ENCODE assay signal across 1 cellular context in genomic region chr19:49645995-49646394, GRCh38.
TF ChIP-seq lines count a peak whose summit lies in the region.

No MANE protein-coding gene starts in this region.

TF ChIP-seq in H1, 55 proteins besides CTCF, POLR2A, EP300 and RAD21:
- TF ChIP-seq CBX8 (IDR thresholded peaks at IDR 0.05; ENCODE audit: borderline replicate concordance, low read depth, low read length) (no peak), JUND (IDR thresholded peaks at IDR 0.05; ENCODE audit: low read length) (no peak), TBP (IDR thresholded peaks at IDR 0.05; ENCODE audit: low read depth, low read length) (no peak), JUN (IDR thresholded peaks at IDR 0.05; ENCODE audit: low read depth, low read length) (no peak), CHD2 (IDR thresholded peaks at IDR 0.05; ENCODE audit: low read length) (no peak), CREB1 (IDR thresholded peaks at IDR 0.05) (no peak), TAF1 (IDR thresholded peaks at IDR 0.05; ENCODE audit: low read depth, low read length) (no peak), TAF7 (optimal IDR thresholded peaks at IDR 0.05; ENCODE audit: borderline replicate concordance, low read depth, low read length) (no peak), USF2 (IDR thresholded peaks at IDR 0.05; ENCODE audit: low read length) (no peak), KDM5A (IDR thresholded peaks at IDR 0.05; ENCODE audit: low read length) (no peak), KDM4A (IDR thresholded peaks at IDR 0.05; ENCODE audit: low read depth, low read length, severe bottlenecking) (no peak), HDAC2 (IDR thresholded peaks at IDR 0.05; ENCODE audit: borderline replicate concordance in 1 of 2, low read depth in 2 of 2, low read length in 2 of 2) (no peak), YY1 (IDR thresholded peaks at IDR 0.05; ENCODE audit: low read depth, low read length) (no peak), BCL11A (IDR thresholded peaks at IDR 0.05; ENCODE audit: low read depth in 2 of 2, low read length in 2 of 2) (no peak), MAFK (IDR thresholded peaks at IDR 0.05; ENCODE audit: low read depth, low read length) (no peak), CEBPB (IDR thresholded peaks at IDR 0.05; ENCODE audit: low read depth, low read length) (no peak), SIN3A (conservative IDR thresholded peaks at IDR 0.05 in 1 of 2, IDR thresholded peaks at IDR 0.05 in 1 of 2; ENCODE audit: low read depth in 1 of 2, low read length in 2 of 2) (no peak)
